ENCODE assay signal across 21 cellular contexts in genomic region chr3:177733233-177733632, GRCh38.
"Had no signal": no experiment of that assay in that cellular context is flagged by ENCODE, and none has a peak within 500 bp of the region (broad histone marks: within the 10 kb centered on the region; RNA-seq: fewer than 3 reads in every experiment).

No MANE protein-coding gene starts in this region.

- H3K36me3 ChIP-seq: brain microvascular endothelial cell, cardiac muscle cell had no signal

- H3K4me2 ChIP-seq: PC-9, SK-N-SH had no signal

- H3K9ac ChIP-seq: SK-N-SH had no signal

- DNase-seq: activated CD4-positive, alpha-beta memory T cell treated with anti-CD3 and anti-CD28 coated beads, Interleukin-2, amount 10 ng/mL, durations not matched to agents 7 days and 5 days; activated CD4-positive, alpha-beta T cell treated with anti-CD3 and anti-CD28 coated beads, Interleukin-2, amount 50 U/mL, for 1 hour; activated CD4-positive, CD25-positive, alpha-beta regulatory T cell; activated gamma-delta T cell; activated naive CD4-positive, alpha-beta T cell treated with anti-CD3 and anti-CD28 coated beads for 36 hours; activated T-cell treated with anti-CD3 and anti-CD28 coated beads for 4 hours; activated T-cell treated with anti-CD3 and anti-CD28 coated beads, Interleukin-2, amount 50 U/mL, for 48 hours; amygdala; brain microvascular endothelial cell; Karpas-422; NCI-H1048; NCI-H1930; NCI-H748 treated with DMSO at 0.1 percent for 48 hours; PC-9; SK-N-SH; T-helper 1 cell had no signal

- H3K9me3 ChIP-seq: SK-N-SH had no signal

- H3K27ac ChIP-seq: brain microvascular endothelial cell, cardiac muscle cell, PC-9, VCaP had no signal

- H3K27me3 ChIP-seq: brain microvascular endothelial cell, cardiac muscle cell had no signal

- H3K4me3 ChIP-seq: cardiac muscle cell, K562, PC-9 had no signal

- ATAC-seq: activated T-helper 17 cell treated with anti-CD3 and anti-CD28 coated beads, Interleukin-2, amount 50 U/mL, for 72 hours; K562; Right ventricle myocardium inferior had no signal
